ENCODE assay signal across 7 cellular contexts in the genomic region with DNA sequence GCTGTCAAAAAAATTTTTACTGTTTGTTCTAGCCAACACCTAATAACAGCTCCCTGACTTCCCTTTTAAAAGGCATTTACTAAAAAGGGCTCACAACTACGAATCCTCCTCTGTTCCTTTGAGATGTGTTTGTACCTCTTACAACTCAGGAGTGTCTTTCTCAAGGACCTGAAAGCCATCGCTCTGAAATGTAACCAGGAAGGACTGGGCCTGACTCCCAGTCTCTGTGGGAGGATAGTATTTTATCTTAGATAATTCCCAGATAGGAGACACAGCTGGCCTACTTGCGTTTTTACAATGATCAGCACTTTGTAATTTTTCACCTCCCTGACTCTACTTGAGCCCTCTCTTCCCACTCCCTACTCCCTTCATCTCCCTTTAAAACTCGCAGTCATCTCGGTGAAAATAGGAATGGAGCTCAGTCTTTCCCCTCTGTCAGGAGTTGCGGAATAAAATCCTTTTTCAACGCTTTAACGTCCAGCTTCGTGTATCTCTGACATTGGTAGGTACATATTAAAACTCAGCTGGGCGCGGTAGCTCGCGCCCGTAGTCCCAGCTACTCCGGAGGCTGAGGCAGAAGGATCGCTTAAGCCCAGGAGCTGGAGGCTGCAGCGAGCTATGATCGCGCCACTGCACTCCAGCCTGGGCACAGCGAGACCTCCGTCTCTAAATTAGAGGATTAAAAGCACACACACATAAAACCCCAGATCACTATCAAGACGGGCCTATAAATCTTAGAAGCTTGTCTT. TPM values are rescaled to one million over a fixed set of nuclear protein-coding genes. Genes with fewer than 3 reads are reported as not detected.
A peak's percentile ranks its signal among the peaks of the same experiment; 100 is the strongest.
DNase-seq lines count a peak whose midpoint lies in the region; ATAC-seq and TF ChIP-seq lines count a peak whose summit lies in the region.

No MANE protein-coding gene starts in this region.

- no peak overlapping the region for H3K4ac ChIP-seq in H9 (ENCODE audit: low read depth, low read length)

- no peak overlapping the region for H2BK120ac ChIP-seq in H9 (ENCODE audit: low read depth, low read length, poor library complexity, severe bottlenecking)

- no peak overlapping the region for H3K56ac ChIP-seq in H9 (ENCODE audit: insufficient read length, low read depth, low read length)

- no peaks in the 10 kb centered on the region; a peak in 2 of 5 replicates for H3K9me3 Mint-ChIP-seq in H9
- H3K9me3 Mint-ChIP-seq in progenitor cell of endocrine pancreas (ENCODE audit: low read depth) = no peaks in the 10 kb centered on the region

- no peak for ATAC-seq in HG03175 (IDR thresholded peaks at IDR 0.05; ENCODE audit: unreplicated experiment)

- no CpG with 5 or more reads among the region's 22 CpGs for WGBS in H9 (ENCODE audit: extremely low coverage, insufficient read length, low lambda C conversion rate)
- 16% methylated on average over 22 of the region's 22 CpGs for WGBS in SK-N-SH (ENCODE audit: low lambda C conversion rate)
- WGBS in esophagus, 2 donors = 39 to 52% methylated on average over 22 of the region's 22 CpGs

- no peak for TF ChIP-seq EP300 in SK-N-SH (IDR thresholded peaks at IDR 0.05; ENCODE audit: borderline replicate concordance in 1 of 2, low read depth in 1 of 2, low read length in 1 of 2)

- H3K79me2 ChIP-seq in H9 (ENCODE audit: insufficient read depth, low read length) (no peaks in the 10 kb centered on the region; the same call in 1 of the 2 replicates), SK-N-SH (ENCODE audit: insufficient read depth) (peaks cover 61% of the 10 kb centered on the region)

- CTCF ChIA-PET in SK-N-SH (lab: Yijun Ruan, JAX) = interaction anchor here (1.0 to 1.2 kb wide), 5 partner anchors 8 to 400 kb away, joined by 3 to 8 read pairs (median 3); no protein-coding TSS in a partner anchor
- CTCF ChIA-PET in HEK293T (lab: Yijun Ruan, JAX) = no interaction called here

- no peak for DNase-seq in H9
- no peak for DNase-seq in SK-N-SH
- no peak for DNase-seq in progenitor cell of endocrine pancreas (ENCODE audit: low spot score, unreplicated experiment)
- DNase-seq in 8988T = no peak
- no peak for DNase-seq in HEK293T (ENCODE audit: extremely low spot score)

- no peaks in the 10 kb centered on the region for H3K9me2 ChIP-seq in SK-N-SH

- H3K4me3 Mint-ChIP-seq in H9 (peak overlapping the region; percentile 95), progenitor cell of endocrine pancreas (ENCODE audit: low read depth) (peak overlapping the region; percentile 99)

- no peak overlapping the region for H2AK5ac ChIP-seq in H9 (ENCODE audit: insufficient read length, low read length)

- H3K9ac ChIP-seq in H9 (ENCODE audit: extremely low read depth, insufficient read length, low read length) = peak overlapping the region; percentile 93
- H3K9ac ChIP-seq in SK-N-SH = peak overlapping the region; percentile 99

- no peaks in the 10 kb centered on the region; the same call in 1 of the 2 replicates for H3K4me1 ChIP-seq in H9 (ENCODE audit: insufficient read depth, low read length)
- peaks cover 15% of the 10 kb centered on the region in 2 experiments for H3K4me1 ChIP-seq in SK-N-SH (ENCODE audit: control insufficient read depth in 1 of 2, insufficient read depth in 2 of 2, low read depth in 1 of 2, low read length in 1 of 2)
- H3K4me1 ChIP-seq in esophagus (ENCODE audit: control insufficient read depth in 2 of 2, insufficient read depth in 2 of 2, low read length in 1 of 2) = peaks cover 0 to 6% of the 10 kb centered on the region in 2 donors

- H2AFZ ChIP-seq in H9 (ENCODE audit: low read length) (no peak overlapping the region), SK-N-SH (ENCODE audit: low read depth) (peak overlapping the region; percentile 42; the same call in 1 of the 2 replicates)

- H2BK5ac ChIP-seq in H9 (ENCODE audit: insufficient read length, low read length) = no peak overlapping the region

- H3K27me3 ChIP-seq in H9 (ENCODE audit: insufficient read depth, low read length) (no peaks in the 10 kb centered on the region), SK-N-SH (ENCODE audit: insufficient read depth) (no peaks in the 10 kb centered on the region), esophagus (ENCODE audit: control insufficient read depth in 1 of 2, insufficient read depth in 2 of 2, low read length in 2 of 2) (no peaks in the 10 kb centered on the region)

- H3K23ac ChIP-seq in H9 (ENCODE audit: insufficient read length, low read depth, low read length) = no peak overlapping the region

- H3K18ac ChIP-seq in H9 (ENCODE audit: insufficient read length, low read depth, low read length) = no peak overlapping the region

- H3K36me3 ChIP-seq in SK-N-SH (replicated peaks in 1 of 2; ENCODE audit: control insufficient read depth in 1 of 2, insufficient read depth in 2 of 2, low read length in 1 of 2) = peaks cover 17 to 40% of the 10 kb centered on the region in 2 experiments
- H3K36me3 ChIP-seq in esophagus (ENCODE audit: control insufficient read depth in 2 of 2, insufficient read depth in 2 of 2, low read length in 1 of 2) = no peaks in the 10 kb centered on the region

- H3F3A ChIP-seq in SK-N-SH (replicated peaks; ENCODE audit: insufficient read depth) = peaks cover 8% of the 10 kb centered on the region

- H3K9me3 ChIP-seq in H9 (ENCODE audit: control insufficient read depth, low read depth, low read length) = no peaks in the 10 kb centered on the region
- no peaks in the 10 kb centered on the region for H3K9me3 ChIP-seq in SK-N-SH
- H3K9me3 ChIP-seq in esophagus (ENCODE audit: control insufficient read depth in 2 of 2, insufficient read depth in 1 of 2, low read depth in 1 of 2, low read length in 1 of 2) = no peaks in the 10 kb centered on the region

- no peak overlapping the region for H3K27ac ChIP-seq in H9 (ENCODE audit: insufficient read length, low read depth, low read length)
- peak overlapping the region; percentile 85 to 88; a peak in 3 of 4 replicates for H3K27ac ChIP-seq in SK-N-SH (ENCODE audit: low read depth in 2 of 2, low read length in 1 of 2)
- peak overlapping the region; percentile 95 for H3K27ac ChIP-seq in esophagus (ENCODE audit: low read depth in 2 of 2, low read length in 1 of 2)

- H3K79me1 ChIP-seq in H9 (ENCODE audit: insufficient read depth, low read depth, low read length, poor library complexity, severe bottlenecking) = peaks cover 4% of the 10 kb centered on the region

- peak overlapping the region; percentile 69 to 85 for H3K4me3 ChIP-seq in SK-N-SH (ENCODE audit: low read depth in 2 of 2, low read length in 1 of 2)
- H3K4me3 ChIP-seq in esophagus (ENCODE audit: low read depth in 1 of 2, low read length in 2 of 2) = peak overlapping the region; percentile 91 to 93

- no peaks in the 10 kb centered on the region for H3K23me2 ChIP-seq in H9 (ENCODE audit: insufficient read length, low read depth, low read length, poor library complexity, severe bottlenecking)

- H3K36me3 Mint-ChIP-seq in H9 (ENCODE audit: insufficient read depth in 1 of 3, low read depth in 3 of 3) (peaks cover 3 to 9% (median 5%) of the 10 kb centered on the region in 3 experiments; a peak in 5 of 7 replicates), progenitor cell of endocrine pancreas (ENCODE audit: insufficient read depth) (peaks cover 1% of the 10 kb centered on the region)

- H4K5ac ChIP-seq in H9 (ENCODE audit: insufficient read length, low read depth, low read length) = no peak overlapping the region

- no peak for TF ChIP-seq CTCF in H9 (conservative IDR thresholded peaks at IDR 0.05)
- TF ChIP-seq CTCF in SK-N-SH (IDR thresholded peaks at IDR 0.05) = no peak
- TF ChIP-seq CTCF in progenitor cell of endocrine pancreas (IDR thresholded peaks at IDR 0.05; ENCODE audit: unreplicated experiment) = no peak

- TF ChIP-seq RAD21 in SK-N-SH (IDR thresholded peaks at IDR 0.05; ENCODE audit: low read length) = no peak

- POLR2A ChIA-PET in SK-N-SH (lab: Yijun Ruan, JAX) (interaction anchor here (0.7 to 1.2 kb wide), 3 partner anchors 8 to 37 kb away, joined by 3 to 4 read pairs (median 4); no protein-coding TSS in a partner anchor), HEK293T (lab: Yijun Ruan, JAX) (interaction anchor here (1.0 to 1.8 kb wide), 3 partner anchors 10 to 26 kb away, joined by 3 to 4 read pairs (median 3); no protein-coding TSS in a partner anchor)

- H3K4me1 Mint-ChIP-seq in H9 (peaks cover 23 to 24% of the 10 kb centered on the region in 2 experiments), progenitor cell of endocrine pancreas (ENCODE audit: low read depth) (peaks cover 27% of the 10 kb centered on the region)

- no peak overlapping the region for H3K14ac ChIP-seq in H9 (ENCODE audit: insufficient read depth, low read length)

- H2BK20ac ChIP-seq in H9 (ENCODE audit: low read depth, low read length, poor library complexity, severe bottlenecking) = no peak overlapping the region

- no peak overlapping the region for H3T11ph ChIP-seq in H9 (ENCODE audit: low read length)

- H4K20me1 ChIP-seq in H9 (ENCODE audit: control insufficient read depth, insufficient read depth, insufficient read length) = no peaks in the 10 kb centered on the region
- H4K20me1 ChIP-seq in SK-N-SH (ENCODE audit: insufficient read depth) = peaks cover 18% of the 10 kb centered on the region; the same call in 1 of the 2 replicates

- H4K91ac ChIP-seq in H9 (ENCODE audit: insufficient read length, low read depth, low read length) = no peak overlapping the region

- H3K4me2 ChIP-seq in H9 (ENCODE audit: insufficient read depth, insufficient read length, low read length) (peak overlapping the region; percentile 85), SK-N-SH (peak overlapping the region; percentile 92)

- H3K27ac Mint-ChIP-seq in H9 = peak overlapping the region in 2 of 3 experiments; percentile 95 to 99; a peak in 6 of 7 replicates
- peak overlapping the region; percentile 96 for H3K27ac Mint-ChIP-seq in progenitor cell of endocrine pancreas

- H3K27me3 Mint-ChIP-seq in H9 (ENCODE audit: low read depth) = no peaks in the 10 kb centered on the region; the same call in 1 of the 2 replicates
- H3K27me3 Mint-ChIP-seq in progenitor cell of endocrine pancreas = no peaks in the 10 kb centered on the region

- H2BK15ac ChIP-seq in H9 (ENCODE audit: low read depth, low read length) = no peak overlapping the region

- H2BK12ac ChIP-seq in H9 (ENCODE audit: insufficient read length, low read depth, low read length) = no peak overlapping the region

- no peak overlapping the region for H4K8ac ChIP-seq in H9 (replicated peaks; ENCODE audit: insufficient read length, low read depth, low read length)

RNA-seq across cellular contexts. Expression of gene KRCC1, which starts 1.1 kb away (rescaled TPM):
- total RNA-seq in H9 (2021) (7.1 and 8.2 TPM in 2 replicates), progenitor cell of endocrine pancreas (16.2 and 16.7 TPM in 2 replicates)
- polyA plus RNA-seq in SK-N-SH (2012; rRNA removed) (10.7 and 16.0 TPM in 2 replicates), esophagus (10 to 100 TPM; 23.8 to 42.4 TPM)
- polyA plus RNA-seq in SK-N-SH (2012; cell fraction: cytosol; rRNA removed) = 19.2 and 24.5 TPM in 2 replicates
- polyA plus RNA-seq in SK-N-SH (2012; cell fraction: nucleus; rRNA removed) = 3.4 and 10.4 TPM in 2 replicates

RNA-seq across cellular contexts. Expression of gene SMYD1, which starts 13.2 kb away (rescaled TPM):
- total RNA-seq in H9 (2021) (0.04 TPM in 1 of 2 replicates, not detected in the other), progenitor cell of endocrine pancreas (not detected in 2 replicates)
- polyA plus RNA-seq in SK-N-SH (2012; rRNA removed) (0.06 TPM in 1 of 2 replicates, not detected in the other), esophagus (under 1 TPM; 0.04 to 0.10 TPM)
- 0.01 and 0.03 TPM in 2 replicates for polyA plus RNA-seq in SK-N-SH (2012; cell fraction: cytosol; rRNA removed)
- polyA plus RNA-seq in SK-N-SH (2012; cell fraction: nucleus; rRNA removed) = not detected in 2 replicates

RNA-seq across cellular contexts. Expression of gene RNU2-63P, which starts 38.1 kb away (rescaled TPM):
- total RNA-seq in H9 (2021) (20.4 and 31.1 TPM in 2 replicates), progenitor cell of endocrine pancreas (2.8 TPM in 1 of 2 replicates, not detected in the other)
- polyA plus RNA-seq in SK-N-SH (2012; rRNA removed) (not detected in 2 replicates), esophagus (not detected)
- polyA plus RNA-seq in SK-N-SH (2012; cell fraction: cytosol; rRNA removed) = not detected in 2 replicates
- not detected in 2 replicates for polyA plus RNA-seq in SK-N-SH (2012; cell fraction: nucleus; rRNA removed)
